ENCODE assay signal across 18 cellular contexts in genomic region chr2:142824756-142825155, GRCh38. TPM values are rescaled to one million over a fixed set of nuclear protein-coding genes. Genes with fewer than 3 reads are reported as not detected.
"Had no signal": no experiment of that assay in that cellular context is flagged by ENCODE, and none has a peak within 500 bp of the region (broad histone marks: within the 10 kb centered on the region; RNA-seq: fewer than 3 reads in every experiment).

No MANE protein-coding gene starts in this region.

- DNase-seq: activated B cell treated with CpG ODN at 0.5 μM for 24 hours; activated CD4-positive, alpha-beta T cell treated with anti-CD3 and anti-CD28 coated beads, Interleukin-2, amount 10 ng/mL, durations not matched to agents 24 days and 14 days; activated CD8-positive, alpha-beta memory T cell treated with anti-CD3 and anti-CD28 coated beads for 24 hours; activated naive CD4-positive, alpha-beta T cell treated with Interleukin-2 at 50 U/mL for 16 hours; aorta; erythroblast; hippocampal formation; kidney glomerular epithelial cell; left ventricle myocardium superior; mesenchymal stem cell; naive thymus-derived CD8-positive, alpha-beta T cell; stimulated activated CD4-positive, alpha-beta T cell treated with anti-CD3 and anti-CD28 coated beads, Interleukin-4, amount 100 ng/mL, for 1 hour; stimulated activated naive CD4-positive, alpha-beta T cell; tibial artery had no signal

- ATAC-seq: left ventricle myocardium superior; naive thymus-derived CD8-positive, alpha-beta T cell had no signal

- H3K27me3 Mint-ChIP-seq: activated B cell treated with CpG ODN at 0.5 μM for 24 hours; activated CD4-positive, alpha-beta T cell treated with anti-CD3 and anti-CD28 coated beads, Interleukin-2, amount 10 ng/mL, durations not matched to agents 24 days and 14 days; naive thymus-derived CD8-positive, alpha-beta T cell had no signal

- H3K36me3 ChIP-seq: neutrophil, tibial artery had no signal

- H3K27ac Mint-ChIP-seq: activated B cell treated with CpG ODN at 0.5 μM for 24 hours; activated CD4-positive, alpha-beta T cell treated with anti-CD3 and anti-CD28 coated beads, Interleukin-2, amount 10 ng/mL, durations not matched to agents 24 days and 14 days; activated T-helper 1 cell treated with anti-CD3 and anti-CD28 coated beads, Interleukin-12 subunit alpha, Interleukin-12 subunit beta, Interleukin-2, Interleukin-4 antibody, amounts not matched to agents 30 ng/mL and 10 ng/mL and 1 ng/mL, durations not matched to agents 14 hours and 24 hours and 36 hours; naive thymus-derived CD8-positive, alpha-beta T cell had no signal

- H3K27ac ChIP-seq: neutrophil, tibial artery had no signal

- H3K4me3 ChIP-seq: tibial artery had no signal

- H3K9me3 Mint-ChIP-seq: activated B cell treated with CpG ODN at 0.5 μM for 24 hours; activated CD4-positive, alpha-beta T cell treated with anti-CD3 and anti-CD28 coated beads, Interleukin-2, amount 10 ng/mL, durations not matched to agents 24 days and 14 days; activated T-helper 1 cell treated with anti-CD3 and anti-CD28 coated beads, Interleukin-12 subunit alpha, Interleukin-12 subunit beta, Interleukin-2, Interleukin-4 antibody, amounts not matched to agents 30 ng/mL and 10 ng/mL and 1 ng/mL, durations not matched to agents 14 hours and 24 hours and 36 hours had no signal

- H3K4me1 ChIP-seq: tibial artery had no signal

- H3K27me3 ChIP-seq: neutrophil, tibial artery had no signal

- H3K4me1 Mint-ChIP-seq: activated B cell treated with CpG ODN at 0.5 μM for 24 hours; activated CD4-positive, alpha-beta T cell treated with anti-CD3 and anti-CD28 coated beads, Interleukin-2, amount 10 ng/mL, durations not matched to agents 24 days and 14 days; naive thymus-derived CD8-positive, alpha-beta T cell had no signal

- H3K9me3 ChIP-seq: neutrophil, tibial artery had no signal

- H3K4me3 Mint-ChIP-seq: activated B cell treated with CpG ODN at 0.5 μM for 24 hours; activated CD4-positive, alpha-beta T cell treated with anti-CD3 and anti-CD28 coated beads, Interleukin-2, amount 10 ng/mL, durations not matched to agents 24 days and 14 days; activated T-helper 1 cell treated with anti-CD3 and anti-CD28 coated beads, Interleukin-12 subunit alpha, Interleukin-12 subunit beta, Interleukin-2, Interleukin-4 antibody, amounts not matched to agents 30 ng/mL and 10 ng/mL and 1 ng/mL, durations not matched to agents 14 hours and 24 hours and 36 hours; naive thymus-derived CD8-positive, alpha-beta T cell had no signal

- H3K36me3 Mint-ChIP-seq: naive thymus-derived CD8-positive, alpha-beta T cell had no signal

RNA-seq across cellular contexts. Expression of gene KYNU, which starts 52.7 kb away (rescaled TPM):
- total RNA-seq: activated CD4-positive, alpha-beta T cell treated with anti-CD3 and anti-CD28 coated beads, Interleukin-2, amount 10 ng/mL, durations not matched to agents 24 days and 14 days; activated T-helper 1 cell treated with anti-CD3 and anti-CD28 coated beads, Interleukin-12 subunit alpha, Interleukin-12 subunit beta, Interleukin-2, Interleukin-4 antibody, amounts not matched to agents 30 ng/mL and 10 ng/mL and 1 ng/mL, durations not matched to agents 14 hours and 24 hours and 36 hours; chondrocyte; T-helper 2 cell treated with Interferon-gamma antibody and Interleukin-4, amounts not matched to agents 100 ng/mL and 5 ng/mL, for 36 hours had no signal
